In genomic region chr11:11444027-11444799, GRCh38 we compare ENCODE assay signal across 14 cellular contexts.
A peak's percentile ranks its signal among the peaks of the same experiment; 100 is the strongest.
DNase-seq lines count a peak whose midpoint lies in the region; ATAC-seq and TF ChIP-seq lines count a peak whose summit lies in the region.
"Had no signal": no experiment of that assay in that cellular context is flagged by ENCODE, and none has a peak within 500 bp of the region (broad histone marks: within the 10 kb centered on the region; RNA-seq: fewer than 3 reads in every experiment).

No MANE protein-coding gene starts in this region.

- H3K27me3 ChIP-seq in gastrocnemius medialis (no peaks in the 10 kb centered on the region), ovary (no peaks in the 10 kb centered on the region)

- no peaks in the 10 kb centered on the region for H3K4me1 ChIP-seq in HEK293 (ENCODE audit: control insufficient read depth, insufficient read depth, low read length)
- peaks cover 10 to 13% of the 10 kb centered on the region in 2 donors for H3K4me1 ChIP-seq in gastrocnemius medialis
- peaks cover 5% of the 10 kb centered on the region for H3K4me1 ChIP-seq in ovary (ENCODE audit: insufficient read depth)

- no peaks in the 10 kb centered on the region for H3K9me3 ChIP-seq in HEK293 (ENCODE audit: control insufficient read depth, insufficient read depth, low read depth, low read length)
- H3K9me3 ChIP-seq in gastrocnemius medialis: no peaks in the 10 kb centered on the region
- no peaks in the 10 kb centered on the region for H3K9me3 ChIP-seq in ovary

- ATAC-seq in gastrocnemius medialis (peak; percentile 60 to 91), GM21786 (IDR thresholded peaks at IDR 0.05; ENCODE audit: unreplicated experiment) (no peak)
- ATAC-seq: K562, Panc1 had no signal

- CTCF ChIA-PET in HEK293 (lab: Yijun Ruan, JAX): interaction anchor here (0.6 kb wide), 1 partner anchor 1817 kb away, joined by 3 read pairs; no protein-coding TSS in a partner anchor

- TF ChIP-seq POLR2A in gastrocnemius medialis (IDR thresholded peaks at IDR 0.05): no peak
- TF ChIP-seq POLR2A in ovary (IDR thresholded peaks at IDR 0.05): no peak

- peak overlapping the region; percentile 27 for H3K27ac ChIP-seq in HEK293 (ENCODE audit: extremely low read depth, low read depth, low read length)
- H3K27ac ChIP-seq in gastrocnemius medialis: peak overlapping the region in 3 of 4 donors; percentile 2 to 76 (median 13)
- no peak overlapping the region for H3K27ac ChIP-seq in ovary

- intact Hi-C loops in gastrocnemius medialis (cut with DNase I; ENCODE audit: low total_unique reads): no loop called here
- intact Hi-C loops in ovary (cut with DNase I): no loop called here

- 73 to 84% (median 81%) methylated on average over 13 of the region's 13 CpGs for WGBS in ovary, 3 donors

- POLR2A ChIA-PET in HEK293 (lab: Yijun Ruan, JAX): interaction anchor here (0.9 kb wide), 1 partner anchor 176 kb away, joined by 3 read pairs; no protein-coding TSS in a partner anchor

- no peak for TF ChIP-seq CTCF in HEK293 (tag by site-specific recombination; IDR thresholded peaks at IDR 0.05)
- no peak for TF ChIP-seq CTCF in gastrocnemius medialis (IDR thresholded peaks at IDR 0.05 in 4 of 5, conservative IDR thresholded peaks at IDR 0.05 in 1 of 5)
- TF ChIP-seq CTCF in ovary (IDR thresholded peaks at IDR 0.05): no peak

- in situ Hi-C loops in gastrocnemius medialis (cut with MboI; ENCODE audit: low sequenced_read_pairs in 4 of 4): no loop called here

- TF ChIP-seq EP300 in ovary (IDR thresholded peaks at IDR 0.05): no peak

- H3K36me3 ChIP-seq in HEK293 (ENCODE audit: control insufficient read depth in 2 of 2, insufficient read depth in 1 of 2, low read length in 2 of 2) (no peaks in the 10 kb centered on the region), gastrocnemius medialis (no peaks in the 10 kb centered on the region), ovary (no peaks in the 10 kb centered on the region)

- DNase-seq in astrocyte of the hippocampus (ENCODE audit: low read depth, low spot score): peak; percentile 87
- peak; percentile 18 for DNase-seq in iris pigment epithelial cell (ENCODE audit: low read depth)
- peak in 1 of 2 donors; percentile 39 for DNase-seq in gastrocnemius medialis
- DNase-seq in ovary: no peak
- no peak for DNase-seq in mucosa of gallbladder (ENCODE audit: low spot score)
- DNase-seq in NCI-H146 treated with DMSO at 0.1 percent for 48 hours (lab: John Stamatoyannopoulos, UW; ENCODE audit: unreplicated experiment): no peak
- DNase-seq: activated CD8-positive, alpha-beta memory T cell treated with anti-CD3 and anti-CD28 coated beads, Interleukin-2, amount 50 U/mL, for 4 hours; amygdala; CD4-positive, CD25-positive, alpha-beta regulatory T cell; NCI-H2081 treated with DMSO at 0.1 percent for 48 hours had no signal

- H3K4me3 ChIP-seq in HEK293 (ENCODE audit: low read depth, low read length): no peak overlapping the region
- H3K4me3 ChIP-seq in gastrocnemius medialis: no peak overlapping the region
- H3K4me3 ChIP-seq in ovary: no peak overlapping the region
- H3K4me3 ChIP-seq: K562 had no signal

TF ChIP-seq in HEK293, 187 proteins besides CTCF, POLR2A, EP300 and RAD21 (continues in another document):
- TF ChIP-seq ZNF335 (tag by site-specific recombination; conservative IDR thresholded peaks at IDR 0.05) (peak; percentile 37), ZFP3 (tag by site-specific recombination; IDR thresholded peaks at IDR 0.05; ENCODE audit: low read depth) (no peak), ZNF121 (tag by site-specific recombination; IDR thresholded peaks at IDR 0.05) (no peak), ZNF426 (tag by site-specific recombination; IDR thresholded peaks at IDR 0.05) (no peak), ZBTB6 (tag by site-specific recombination; IDR thresholded peaks at IDR 0.05) (no peak), ZNF626 (tag by site-specific recombination; IDR thresholded peaks at IDR 0.05) (no peak), FEZF1 (tag by site-specific recombination; IDR thresholded peaks at IDR 0.05) (peak; percentile 79), ZNF169 (tag by site-specific recombination; IDR thresholded peaks at IDR 0.05) (no peak), ZNF747 (tag by site-specific recombination; IDR thresholded peaks at IDR 0.05) (no peak), REST (tag by site-specific recombination; IDR thresholded peaks at IDR 0.05) (no peak), EGR2 (tag by site-specific recombination; IDR thresholded peaks at IDR 0.05; ENCODE audit: low read depth) (no peak), ZNF132 (tag by site-specific recombination; IDR thresholded peaks at IDR 0.05; ENCODE audit: borderline replicate concordance) (no peak), ZNF292 (tag by site-specific recombination; IDR thresholded peaks at IDR 0.05; ENCODE audit: borderline replicate concordance, low read depth) (no peak), PRDM4 (tag by site-specific recombination; IDR thresholded peaks at IDR 0.05) (peak; percentile 70), ZFHX2 (tag by site-specific recombination; conservative IDR thresholded peaks at IDR 0.05) (no peak), ZNF664 (tag by site-specific recombination; IDR thresholded peaks at IDR 0.05) (peak; percentile 97), ZNF146 (tag by site-specific recombination; IDR thresholded peaks at IDR 0.05) (no peak), ZNF621 (tag by site-specific recombination; IDR thresholded peaks at IDR 0.05) (no peak), ZNF623 (tag by site-specific recombination; IDR thresholded peaks at IDR 0.05) (no peak), ZNF610 (tag by site-specific recombination; IDR thresholded peaks at IDR 0.05; ENCODE audit: borderline replicate concordance) (no peak), ZNF501 (tag by site-specific recombination; IDR thresholded peaks at IDR 0.05) (no peak), AEBP2 (tag by site-specific recombination; IDR thresholded peaks at IDR 0.05; ENCODE audit: borderline replicate concordance) (no peak)

Comparison
In these comparisons a context has a peak if more than half of its experiments do, and no peak if none do; other contexts are left out.
1. H3K27ac ChIP-seq: peak in HEK293 (single experiment) and gastrocnemius medialis (3 of 4); none in ovary (0 of 2).
2. DNase-seq: peak in astrocyte of the hippocampus (single experiment) and iris pigment epithelial cell (single experiment); none in ovary (0 of 5), mucosa of gallbladder (single experiment) and NCI-H146 treated with DMSO at 0.1 percent for 48 hours (single experiment).